1 cellular context compared by ENCODE assay signal in genomic region chr1:5982868-5983267, GRCh38.
TF ChIP-seq lines count a peak whose summit lies in the region.

No MANE protein-coding gene starts in this region.

TF ChIP-seq in HEK293T, 16 proteins besides CTCF, POLR2A, EP300 and RAD21:
- TF ChIP-seq ZNF384 (IDR thresholded peaks at IDR 0.05) (no peak), PKNOX1 (IDR thresholded peaks at IDR 0.05) (peak; percentile 92)
